ENCODE assay signal across 1 cellular context in genomic region chr22:39809772-39810557, GRCh38.
TF ChIP-seq lines count a peak whose summit lies in the region.

No MANE protein-coding gene starts in this region.

TF ChIP-seq in GM12878, 131 proteins besides CTCF, POLR2A, EP300 and RAD21:
- no peak for TF ChIP-seq BRCA1 (IDR thresholded peaks at IDR 0.05; ENCODE audit: low read depth, low read length)
- TF ChIP-seq JUNB (IDR thresholded peaks at IDR 0.05) = no peak
- peak; percentile 16; the same call in 1 of the 2 replicates for TF ChIP-seq RUNX3 (IDR thresholded peaks at IDR 0.05; ENCODE audit: low read length)
TF ChIP-seq in GM12878: peak in this region for 1.
